Comparison of ENCODE assay signal across 8 cellular contexts in the genomic region with DNA sequence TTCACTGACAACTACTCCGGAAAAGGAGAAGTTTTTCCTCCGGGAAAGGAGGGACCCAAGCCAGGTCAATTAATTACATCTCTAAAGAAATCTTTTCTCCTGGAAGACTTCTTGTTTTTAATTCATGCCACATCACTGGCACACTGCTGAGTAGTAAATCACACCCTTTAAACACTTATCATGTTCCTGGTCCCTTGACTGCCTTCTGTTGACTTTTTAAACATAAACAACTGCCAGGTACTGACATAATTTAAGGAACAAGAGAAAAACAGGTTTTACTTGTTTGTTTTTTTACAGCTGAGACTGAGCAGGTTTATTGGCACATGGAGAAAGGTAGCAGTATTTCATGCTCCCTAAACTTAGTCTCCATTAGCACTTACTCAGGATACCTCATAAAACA.
A peak's percentile ranks its signal among the peaks of the same experiment; 100 is the strongest.
DNase-seq lines count a peak whose midpoint lies in the region; ATAC-seq and TF ChIP-seq lines count a peak whose summit lies in the region.
"Not testable (repeated sequence)": the region's sequence is repeated elsewhere in the genome, so short reads cannot be mapped to it uniquely, and the experiment has no call there.

No MANE protein-coding gene starts in this region.

- H2BK120ac ChIP-seq in mesendoderm (ENCODE audit: low read depth, low read length); trophoblast cell (ENCODE audit: insufficient read depth, low read length, poor library complexity): not testable (repeated sequence)

- H3K27ac ChIP-seq in body of pancreas (peak overlapping the region in 2 of 4 donors; percentile 45 to 50), trophoblast cell (ENCODE audit: low read depth, low read length) (peak overlapping the region; percentile 41), transverse colon (peak overlapping the region; percentile 32 to 68 (median 50))
- H3K27ac ChIP-seq in mesendoderm (ENCODE audit: low read depth, low read length) = not testable (repeated sequence)

- H4K12ac ChIP-seq in trophoblast cell (ENCODE audit: low read depth, low read length) = not testable (repeated sequence)

- ATAC-seq in body of pancreas (peak; percentile 99), esophagus mucosa (peak; percentile 92)

- H2AFZ ChIP-seq in trophoblast cell (ENCODE audit: insufficient read depth, low read length, poor library complexity) = not testable (repeated sequence)

- TF ChIP-seq EP300 in transverse colon (IDR thresholded peaks at IDR 0.05; ENCODE audit: low read depth) = not testable (repeated sequence)

- H3K4me1 ChIP-seq in body of pancreas = peaks cover 24% of the 10 kb centered on the region
- H3K4me1 ChIP-seq in mesendoderm (ENCODE audit: control insufficient read depth, low read depth, low read length); trophoblast cell (ENCODE audit: control insufficient read depth in 1 of 2, insufficient read depth in 2 of 2, low read length in 2 of 2): not testable (repeated sequence)
- peaks cover 0 to 29% (median 8%) of the 10 kb centered on the region in 4 donors for H3K4me1 ChIP-seq in transverse colon

- peak overlapping the region; percentile 49 for H3K56ac ChIP-seq in mesendoderm (ENCODE audit: low read length)

- H3K79me2 ChIP-seq in mesendoderm (ENCODE audit: control insufficient read depth, insufficient read depth, low read length); trophoblast cell (ENCODE audit: control insufficient read depth, insufficient read depth, low read length, poor library complexity): not testable (repeated sequence)

- not testable (repeated sequence) for H4K91ac ChIP-seq in trophoblast cell (ENCODE audit: low read depth, low read length)

- peak; percentile 97 for DNase-seq in DMS53 (lab: John Stamatoyannopoulos, UW)
- DNase-seq in NCI-H1417 (lab: John Stamatoyannopoulos, UW) = peak in 2 of 3 experiments; percentile 44 to 87
- peak; percentile 58 for DNase-seq in NCI-H69 (lab: John Stamatoyannopoulos, UW)
- peak in 2 of 4 donors; percentile 12 to 57 for DNase-seq in body of pancreas
- DNase-seq in mesendoderm = peak; percentile 65
- peak; percentile 5 to 80 for DNase-seq in trophoblast cell
- not testable (repeated sequence) for DNase-seq in transverse colon

- not testable (repeated sequence) for H2AK5ac ChIP-seq in mesendoderm (ENCODE audit: low read length); trophoblast cell (ENCODE audit: low read length)

- not testable (repeated sequence) for H4K8ac ChIP-seq in mesendoderm (ENCODE audit: low read depth, low read length); trophoblast cell (ENCODE audit: low read depth, low read length)

- not testable (repeated sequence) for H2BK5ac ChIP-seq in mesendoderm (ENCODE audit: low read length); trophoblast cell (ENCODE audit: low read depth, low read length, poor library complexity)

- not testable (repeated sequence) for H2BK15ac ChIP-seq in mesendoderm (replicated peaks; ENCODE audit: low read depth)

- H3K18ac ChIP-seq in mesendoderm (ENCODE audit: low read length) = peak overlapping the region; percentile 18
- H3K18ac ChIP-seq in trophoblast cell (ENCODE audit: low read length) = not testable (repeated sequence)

- not testable (repeated sequence) for H3K4me2 ChIP-seq in mesendoderm (ENCODE audit: low read length); trophoblast cell (ENCODE audit: low read length)

- H3K27me3 ChIP-seq in body of pancreas; mesendoderm (ENCODE audit: insufficient read depth, low read length, poor library complexity); trophoblast cell (ENCODE audit: insufficient read depth, low read length); transverse colon: not testable (repeated sequence)

- H4K5ac ChIP-seq in mesendoderm (ENCODE audit: low read length) = not testable (repeated sequence)

- not testable (repeated sequence) for TF ChIP-seq CTCF in body of pancreas (IDR thresholded peaks at IDR 0.05); transverse colon (IDR thresholded peaks at IDR 0.05)

- H3K4me3 ChIP-seq in body of pancreas; mesendoderm (ENCODE audit: low read length); trophoblast cell (ENCODE audit: low read depth, low read length); transverse colon: not testable (repeated sequence)

- H3K36me3 ChIP-seq in body of pancreas (replicated peaks in 1 of 2; ENCODE audit: insufficient read depth in 1 of 2, low read depth in 2 of 2); mesendoderm (ENCODE audit: control insufficient read depth, insufficient read depth, low read length); trophoblast cell (ENCODE audit: control insufficient read depth in 1 of 2, insufficient read depth in 2 of 2, low read length in 2 of 2); transverse colon: not testable (repeated sequence)

- not testable (repeated sequence) for H3K23ac ChIP-seq in mesendoderm (ENCODE audit: low read length); trophoblast cell (ENCODE audit: low read length)

- 6 to 7% methylated on average over 2 of the region's 2 CpGs for WGBS in body of pancreas, 2 donors
- no CpG with 5 or more reads among the region's 2 CpGs for WGBS in mesendoderm (ENCODE audit: extremely low coverage, insufficient coverage, low lambda C conversion rate)
- no CpG with 5 or more reads among the region's 2 CpGs for WGBS in trophoblast cell (ENCODE audit: extremely low coverage, insufficient coverage, insufficient read length)
- 14 to 29% methylated on average over 2 of the region's 2 CpGs for WGBS in transverse colon (ENCODE audit: low coverage in 1 of 2), 2 donors

- H3K14ac ChIP-seq in trophoblast cell (ENCODE audit: low read length) = not testable (repeated sequence)

- in situ Hi-C loops in transverse colon (cut with MboI; ENCODE audit: low pct_ligation_motif_present in 1 of 4, low pct_unique_long_range_greater_than_20kb in 1 of 4, low sequenced_read_pairs in 3 of 4) = not testable (repeated sequence)

- not testable (repeated sequence) for H3K9me3 ChIP-seq in body of pancreas; trophoblast cell (ENCODE audit: insufficient read depth, low read depth, low read length); transverse colon

- intact Hi-C loops in body of pancreas (cut with DNase I); transverse colon (cut with DNase I; ENCODE audit: low total_unique reads): not testable (repeated sequence)

- H3K79me1 ChIP-seq in mesendoderm (ENCODE audit: low read length) = not testable (repeated sequence)
- peaks cover 14% of the 10 kb centered on the region for H3K79me1 ChIP-seq in trophoblast cell (ENCODE audit: low read length)

- not testable (repeated sequence) for H3K4ac ChIP-seq in mesendoderm (ENCODE audit: low read depth, low read length); trophoblast cell (ENCODE audit: low read depth, low read length)

- not testable (repeated sequence) for TF ChIP-seq POLR2A in body of pancreas (IDR thresholded peaks at IDR 0.05); transverse colon (IDR thresholded peaks at IDR 0.05)

- H3K9ac ChIP-seq in mesendoderm (ENCODE audit: low read length); trophoblast cell (ENCODE audit: low read length): not testable (repeated sequence)

- not testable (repeated sequence) for H2BK12ac ChIP-seq in trophoblast cell (ENCODE audit: low read length)
